In genomic region chr7:105837765-105838241, GRCh38 we compare ENCODE assay signal across 14 cellular contexts. TPM values are rescaled to one million over a fixed set of nuclear protein-coding genes. Genes with fewer than 3 reads are reported as not detected.
DNase-seq lines count a peak whose midpoint lies in the region; ATAC-seq and TF ChIP-seq lines count a peak whose summit lies in the region.
"Had no signal": no experiment of that assay in that cellular context is flagged by ENCODE, and none has a peak within 500 bp of the region (broad histone marks: within the 10 kb centered on the region; RNA-seq: fewer than 3 reads in every experiment).

No MANE protein-coding gene starts in this region.

- intact Hi-C loops in heart right ventricle (cut with DNase I), result no loop called here

- DNase-seq in heart right ventricle (peak; percentile 10 to 30), right atrium auricular region (ENCODE audit: low spot score) (no peak), glutamatergic neuron (no peak), myocyte (ENCODE audit: low read depth) (peak; percentile 6), NCI-H526 treated with DMSO at 0.1 percent for 48 hours (lab: John Stamatoyannopoulos, UW) (no peak), T-helper 2 cell (no peak), T-helper 9 cell (no peak)
- DNase-seq: activated CD8-positive, alpha-beta memory T cell treated with anti-CD3 and anti-CD28 coated beads, Interleukin-2, amount 10 ng/mL, durations not matched to agents 7 days and 5 days; erythroblast; islet precursor cell; naive thymus-derived CD4-positive, alpha-beta T cell had no signal

- TF ChIP-seq CTCF in heart right ventricle (IDR thresholded peaks at IDR 0.05), result no peak
- TF ChIP-seq CTCF in right atrium auricular region (IDR thresholded peaks at IDR 0.05), result no peak
- TF ChIP-seq CTCF in glutamatergic neuron (IDR thresholded peaks at IDR 0.05; ENCODE audit: partially characterized antibody, unreplicated experiment), result no peak

- H3K9me3 ChIP-seq in heart right ventricle, result no peaks in the 10 kb centered on the region
- H3K9me3 ChIP-seq in right atrium auricular region, result no peaks in the 10 kb centered on the region
- H3K9me3 ChIP-seq: A549 had no signal

- WGBS in heart right ventricle, 2 donors, result 79 to 81% methylated on average over 16 of the region's 16 CpGs

- H3K36me3 Mint-ChIP-seq in glutamatergic neuron (ENCODE audit: unreplicated experiment), result no peaks in the 10 kb centered on the region
- H3K36me3 Mint-ChIP-seq: activated CD8-positive, alpha-beta memory T cell treated with anti-CD3 and anti-CD28 coated beads, Interleukin-2, amount 10 ng/mL, durations not matched to agents 7 days and 5 days had no signal

- H3K4me3 ChIP-seq in heart right ventricle (no peak overlapping the region), right atrium auricular region (no peak overlapping the region)
- H3K4me3 ChIP-seq: A549 had no signal

- H3K4me1 ChIP-seq in heart right ventricle, result peaks cover 3 to 29% (median 20%) of the 10 kb centered on the region in 9 donors
- peaks cover 0 to 11% of the 10 kb centered on the region in 2 donors for H3K4me1 ChIP-seq in right atrium auricular region

- H3K9me3 Mint-ChIP-seq in glutamatergic neuron (ENCODE audit: unreplicated experiment), result peaks cover 5% of the 10 kb centered on the region
- H3K9me3 Mint-ChIP-seq: activated naive CD4-positive, alpha-beta T cell treated with anti-CD3 and anti-CD28 coated beads, Interleukin-2, amount 50 U/mL, for 72 hours; naive thymus-derived CD4-positive, alpha-beta T cell had no signal

- H3K27ac Mint-ChIP-seq in glutamatergic neuron (ENCODE audit: unreplicated experiment), result peak overlapping the region; percentile 80
- H3K27ac Mint-ChIP-seq: activated CD8-positive, alpha-beta memory T cell treated with anti-CD3 and anti-CD28 coated beads, Interleukin-2, amount 10 ng/mL, durations not matched to agents 7 days and 5 days; activated naive CD4-positive, alpha-beta T cell treated with anti-CD3 and anti-CD28 coated beads, Interleukin-2, amount 50 U/mL, for 72 hours had no signal

- H3K27me3 Mint-ChIP-seq in glutamatergic neuron (ENCODE audit: unreplicated experiment), result peaks cover 4% of the 10 kb centered on the region

- peaks cover 60% of the 10 kb centered on the region for H3K4me1 Mint-ChIP-seq in glutamatergic neuron (ENCODE audit: low read depth, unreplicated experiment)
- H3K4me1 Mint-ChIP-seq: activated CD8-positive, alpha-beta memory T cell treated with anti-CD3 and anti-CD28 coated beads, Interleukin-2, amount 10 ng/mL, durations not matched to agents 7 days and 5 days had no signal

- H3K4me3 Mint-ChIP-seq in glutamatergic neuron (ENCODE audit: unreplicated experiment), result peak overlapping the region; percentile 9
- H3K4me3 Mint-ChIP-seq: activated CD8-positive, alpha-beta memory T cell treated with anti-CD3 and anti-CD28 coated beads, Interleukin-2, amount 10 ng/mL, durations not matched to agents 7 days and 5 days; naive thymus-derived CD4-positive, alpha-beta T cell had no signal

- H3K27me3 ChIP-seq in heart right ventricle, result no peaks in the 10 kb centered on the region
- no peaks in the 10 kb centered on the region for H3K27me3 ChIP-seq in right atrium auricular region

- H3K36me3 ChIP-seq in heart right ventricle (no peaks in the 10 kb centered on the region), right atrium auricular region (no peaks in the 10 kb centered on the region)

- no peak overlapping the region for H3K27ac ChIP-seq in heart right ventricle
- no peak overlapping the region for H3K27ac ChIP-seq in right atrium auricular region
- H3K27ac ChIP-seq: A549 had no signal

- ATAC-seq in heart right ventricle (peak in 2 of 8 donors; percentile 37 to 68), HG03045 (IDR thresholded peaks at IDR 0.05; ENCODE audit: unreplicated experiment) (no peak)
- ATAC-seq: activated CD8-positive, alpha-beta memory T cell treated with anti-CD3 and anti-CD28 coated beads, Interleukin-2, amount 10 ng/mL, durations not matched to agents 7 days and 5 days; activated naive CD4-positive, alpha-beta T cell treated with anti-CD3 and anti-CD28 coated beads, Interleukin-2, amount 50 U/mL, for 72 hours; naive thymus-derived CD4-positive, alpha-beta T cell had no signal

RNA-seq across cellular contexts. Expression of gene ATXN7L1, which starts 38.6 kb away (rescaled TPM):
- total RNA-seq in heart right ventricle, result 1 to 10 TPM; 3.1 to 7.2 (median 5.6) TPM
- 1 to 10 TPM; 1.7 to 2.9 TPM for polyA plus RNA-seq in heart right ventricle
- total RNA-seq in right atrium auricular region, result 1 to 10 TPM; 1.7 to 3.2 TPM
- 20.6 TPM for total RNA-seq in glutamatergic neuron (ENCODE audit: unreplicated experiment)
- 4.3 and 5.1 TPM in 2 replicates for total RNA-seq in myocyte
- 3.4 TPM for polyA plus RNA-seq in myocyte (2012)

Comparison
In these comparisons a context has a peak if more than half of its experiments do, and no peak if none do; other contexts are left out.
1. DNase-seq: peak in heart right ventricle (2 of 2) and myocyte (single experiment); none in right atrium auricular region (single experiment), glutamatergic neuron (single experiment), NCI-H526 treated with DMSO at 0.1 percent for 48 hours (single experiment), T-helper 2 cell (0 of 5) and T-helper 9 cell (single experiment).